20 cellular contexts compared by ENCODE assay signal in genomic region chr7:36368496-36368895, GRCh38. TPM values are rescaled to one million over a fixed set of nuclear protein-coding genes. Genes with fewer than 3 reads are reported as not detected.
A peak's percentile ranks its signal among the peaks of the same experiment; 100 is the strongest.
DNase-seq lines count a peak whose midpoint lies in the region; ATAC-seq and TF ChIP-seq lines count a peak whose summit lies in the region.
"Had no signal": no experiment of that assay in that cellular context is flagged by ENCODE, and none has a peak within 500 bp of the region (broad histone marks: within the 10 kb centered on the region; RNA-seq: fewer than 3 reads in every experiment).

No MANE protein-coding gene starts in this region.

- H3K9ac ChIP-seq in mammary epithelial cell (ENCODE audit: insufficient read depth, low read length): no peak overlapping the region
- H3K9ac ChIP-seq: KMS-11 had no signal

- in situ Hi-C loops in mammary epithelial cell (cut with MboI; ENCODE audit: low sequenced_read_pairs in 2 of 2): no loop called here

- H3K4me1 ChIP-seq in mammary epithelial cell (ENCODE audit: insufficient read depth, low read length) (peaks cover 14% of the 10 kb centered on the region), BE2C (peaks cover 4% of the 10 kb centered on the region; the same call in 1 of the 2 replicates)

- BruUV-seq in mammary epithelial cell (replicated peaks; lab: Mats Ljungman, UMichigan) (no TSS peak), MCF 10A (replicated peaks; lab: Mats Ljungman, UMichigan) (no TSS peak)

- no peak overlapping the region for H3K4me3 ChIP-seq in mammary epithelial cell (replicated peaks in 1 of 3; ENCODE audit: insufficient read depth in 1 of 3, low read depth in 2 of 3, low read length in 3 of 3)
- no peak overlapping the region for H3K4me3 ChIP-seq in BE2C (ENCODE audit: low read depth, low read length)

- H3K27me3 Mint-ChIP-seq in MCF 10A (ENCODE audit: insufficient read depth, unreplicated experiment): no peaks in the 10 kb centered on the region
- H3K27me3 Mint-ChIP-seq in activated naive CD8-positive, alpha-beta T cell treated with anti-CD3 and anti-CD28 coated beads, Interleukin-2, amount 10 ng/mL, durations not matched to agents 7 days and 5 days: peaks cover 20% of the 10 kb centered on the region
- peaks cover 13 to 14% of the 10 kb centered on the region in 2 donors for H3K27me3 Mint-ChIP-seq in natural killer cell treated with Interleukin-12 subunit alpha and Interleukin-12 subunit beta and Interleukin-15 and Interleukin-18, amount 100 ng/mL, for 72 hours

- H2AFZ ChIP-seq in mammary epithelial cell (ENCODE audit: low read depth, low read length): peak overlapping the region; percentile 14

- peaks cover 7% of the 10 kb centered on the region for H3K36me3 Mint-ChIP-seq in MCF 10A (ENCODE audit: insufficient read depth, unreplicated experiment)
- no peaks in the 10 kb centered on the region for H3K36me3 Mint-ChIP-seq in activated naive CD8-positive, alpha-beta T cell treated with anti-CD3 and anti-CD28 coated beads, Interleukin-2, amount 10 ng/mL, durations not matched to agents 7 days and 5 days
- H3K36me3 Mint-ChIP-seq in natural killer cell treated with Interleukin-12 subunit alpha and Interleukin-12 subunit beta and Interleukin-15 and Interleukin-18, amount 100 ng/mL, for 72 hours: no peaks in the 10 kb centered on the region

- no peak overlapping the region for H3K27ac ChIP-seq in mammary epithelial cell (ENCODE audit: insufficient read depth, low read depth, low read length)
- H3K27ac ChIP-seq: KMS-11, right atrium auricular region had no signal

- no peaks in the 10 kb centered on the region for H4K20me1 ChIP-seq in mammary epithelial cell (ENCODE audit: insufficient read depth, low read length)

- TF ChIP-seq CTCF in mammary epithelial cell (conservative IDR thresholded peaks at IDR 0.05 in 1 of 2, IDR thresholded peaks at IDR 0.05 in 1 of 2; ENCODE audit: extremely low read depth in 1 of 2, insufficient read depth in 1 of 2, low read depth in 1 of 2, low read length in 2 of 2): no peak
- TF ChIP-seq CTCF in MCF 10A (IDR thresholded peaks at IDR 0.05; ENCODE audit: unreplicated experiment): no peak
- TF ChIP-seq CTCF in BE2C (IDR thresholded peaks at IDR 0.05; ENCODE audit: low read depth, low read length): no peak

- intact Hi-C loops in mammary epithelial cell (cut with micrococcal nuclease) (no loop called here), MCF 10A (cut with micrococcal nuclease) (loop anchor here (5.0 kb wide), 1 partner anchor 64 kb away; no protein-coding TSS in a partner anchor)

- H3K79me2 ChIP-seq in mammary epithelial cell (ENCODE audit: insufficient read depth, low read length): peaks cover 14% of the 10 kb centered on the region

- CTCF ChIA-PET in mammary epithelial cell (lab: Charles Lee; ENCODE audit: low non-redundant PET): interaction anchor here (0.6 kb wide), 1 partner anchor 19 kb away, joined by 6 read pairs; no protein-coding TSS in a partner anchor
- CTCF ChIA-PET in MCF 10A (lab: Yijun Ruan, JAX): interaction anchor here (1.2 to 2.8 kb wide), 4 partner anchors 9 to 72 kb away, joined by 11 to 30 read pairs (median 17); no protein-coding TSS in a partner anchor

- WGBS in mammary epithelial cell (ENCODE audit: low coverage, missing lambda C conversion rate): 74% methylated on average over 3 of the region's 3 CpGs

- H3K27me3 ChIP-seq in mammary epithelial cell (ENCODE audit: insufficient read depth, low read length) (no peaks in the 10 kb centered on the region), BE2C (no peaks in the 10 kb centered on the region)
- H3K27me3 ChIP-seq: right atrium auricular region had no signal

- dilution Hi-C loops in mammary epithelial cell (cut with HindIII; ENCODE audit: low sequenced_read_pairs): no loop called here

- ATAC-seq in activated naive CD8-positive, alpha-beta T cell treated with anti-CD3 and anti-CD28 coated beads, Interleukin-2, amount 10 ng/mL, durations not matched to agents 7 days and 5 days (ENCODE audit: low read depth): no peak
- ATAC-seq in natural killer cell treated with Interleukin-12 subunit alpha and Interleukin-12 subunit beta and Interleukin-15 and Interleukin-18, amount 100 ng/mL, for 72 hours: no peak
- ATAC-seq: left cardiac atrium, Right ventricle myocardium inferior had no signal

- H3K36me3 ChIP-seq in mammary epithelial cell (ENCODE audit: insufficient read depth, low read length): no peaks in the 10 kb centered on the region
- no peaks in the 10 kb centered on the region for H3K36me3 ChIP-seq in BE2C
- H3K36me3 ChIP-seq: right atrium auricular region had no signal

- no peaks in the 10 kb centered on the region for H3K9me3 Mint-ChIP-seq in MCF 10A (ENCODE audit: unreplicated experiment)
- H3K9me3 Mint-ChIP-seq in activated naive CD8-positive, alpha-beta T cell treated with anti-CD3 and anti-CD28 coated beads, Interleukin-2, amount 10 ng/mL, durations not matched to agents 7 days and 5 days: no peaks in the 10 kb centered on the region
- H3K9me3 Mint-ChIP-seq in natural killer cell treated with Interleukin-12 subunit alpha and Interleukin-12 subunit beta and Interleukin-15 and Interleukin-18, amount 100 ng/mL, for 72 hours: no peaks in the 10 kb centered on the region
- H3K9me3 Mint-ChIP-seq: H9 had no signal

- H3K4me2 ChIP-seq in mammary epithelial cell (ENCODE audit: insufficient read depth, low read depth, low read length): no peak overlapping the region

- H3K4me1 Mint-ChIP-seq in MCF 10A (ENCODE audit: insufficient read depth, unreplicated experiment): no peaks in the 10 kb centered on the region
- H3K4me1 Mint-ChIP-seq in activated naive CD8-positive, alpha-beta T cell treated with anti-CD3 and anti-CD28 coated beads, Interleukin-2, amount 10 ng/mL, durations not matched to agents 7 days and 5 days: peaks cover 8% of the 10 kb centered on the region
- H3K4me1 Mint-ChIP-seq in natural killer cell treated with Interleukin-12 subunit alpha and Interleukin-12 subunit beta and Interleukin-15 and Interleukin-18, amount 100 ng/mL, for 72 hours (ENCODE audit: low read depth in 2 of 2): peaks cover 0 to 5% of the 10 kb centered on the region in 2 donors

- H3K27ac Mint-ChIP-seq in MCF 10A (ENCODE audit: low read depth, unreplicated experiment): no peak overlapping the region
- no peak overlapping the region for H3K27ac Mint-ChIP-seq in activated naive CD8-positive, alpha-beta T cell treated with anti-CD3 and anti-CD28 coated beads, Interleukin-2, amount 10 ng/mL, durations not matched to agents 7 days and 5 days
- no peak overlapping the region for H3K27ac Mint-ChIP-seq in natural killer cell treated with Interleukin-12 subunit alpha and Interleukin-12 subunit beta and Interleukin-15 and Interleukin-18, amount 100 ng/mL, for 72 hours
- H3K27ac Mint-ChIP-seq: H9 had no signal

- no peak for DNase-seq in mammary epithelial cell
- no peak for DNase-seq in MCF 10A (ENCODE audit: unreplicated experiment)
- no peak for DNase-seq in activated naive CD8-positive, alpha-beta T cell treated with anti-CD3 and anti-CD28 coated beads, Interleukin-2, amount 10 ng/mL, durations not matched to agents 7 days and 5 days
- no peak for DNase-seq in natural killer cell treated with Interleukin-12 subunit alpha and Interleukin-12 subunit beta and Interleukin-15 and Interleukin-18, amount 100 ng/mL, for 72 hours (ENCODE audit: low spot score)
- no peak for DNase-seq in NCI-H128 (lab: John Stamatoyannopoulos, UW; ENCODE audit: unreplicated experiment)
- no peak for DNase-seq in BE2C
- no peak for DNase-seq in stimulated activated CD4-positive, alpha-beta T cell treated with anti-CD3 and anti-CD28 coated beads, Interleukin-4, amount 100 ng/mL, for 24 hours
- DNase-seq: activated CD4-positive, alpha-beta T cell treated with anti-CD3 and anti-CD28 coated beads for 4 hours; activated CD8-positive, alpha-beta memory T cell treated with anti-CD3 and anti-CD28 coated beads, Interleukin-2, amount 50 U/mL, for 48 hours; activated gamma-delta T cell; H9; left cardiac atrium; MV-4-11; NCI-H187; NCI-H82; occipital lobe; stimulated activated CD8-positive, alpha-beta memory T cell treated with anti-CD3 and anti-CD28 coated beads, Interleukin-4, amount 100 ng/mL, for 48 hours had no signal

- H3K9me3 ChIP-seq in mammary epithelial cell (replicated peaks; ENCODE audit: insufficient read depth, low read length) (no peaks in the 10 kb centered on the region), BE2C (no peaks in the 10 kb centered on the region)
- H3K9me3 ChIP-seq: right atrium auricular region had no signal

- POLR2A ChIA-PET in MCF 10A (lab: Yijun Ruan, JAX): interaction anchor here (0.6 to 5.0 kb wide), 3 partner anchors 13 to 1138 kb away, joined by 3 to 87 read pairs (median 3); partner anchors contain the start of gene ANLN
- POLR2A ChIA-PET in activated naive CD8-positive, alpha-beta T cell treated with anti-CD3 and anti-CD28 coated beads, Interleukin-2, amount 10 ng/mL, durations not matched to agents 7 days and 5 days (lab: Charles Lee): no interaction called here

- no peak overlapping the region for H3K4me3 Mint-ChIP-seq in MCF 10A (ENCODE audit: unreplicated experiment)
- peak overlapping the region; percentile 47 for H3K4me3 Mint-ChIP-seq in activated naive CD8-positive, alpha-beta T cell treated with anti-CD3 and anti-CD28 coated beads, Interleukin-2, amount 10 ng/mL, durations not matched to agents 7 days and 5 days
- peak overlapping the region; percentile 16 for H3K4me3 Mint-ChIP-seq in natural killer cell treated with Interleukin-12 subunit alpha and Interleukin-12 subunit beta and Interleukin-15 and Interleukin-18, amount 100 ng/mL, for 72 hours

RNA-seq across cellular contexts. Expression of gene ANLN, which starts 21.2 kb away (rescaled TPM):
- total RNA-seq in mammary epithelial cell (100 to 1,000 TPM in 1 of 2 donors, 1 to 10 TPM in 1; 7.7 to 113 TPM), MCF 10A (2022) (64.3 and 104 TPM in 2 replicates)
- polyA plus RNA-seq in mammary epithelial cell: 103 TPM
- polyA minus RNA-seq in mammary epithelial cell: 256 TPM
- 10 to 100 TPM; 57.1 to 57.7 TPM for total RNA-seq in activated naive CD8-positive, alpha-beta T cell treated with anti-CD3 and anti-CD28 coated beads, Interleukin-2, amount 10 ng/mL, durations not matched to agents 7 days and 5 days
- total RNA-seq in natural killer cell treated with Interleukin-12 subunit alpha and Interleukin-12 subunit beta and Interleukin-15 and Interleukin-18, amount 100 ng/mL, for 72 hours: 10 to 100 TPM; 31.1 to 67.0 TPM
- polyA plus RNA-seq in BE2C (2012; ENCODE audit: insufficient read depth, insufficient read length, low read depth): 5.6 TPM
